In genomic region chr4:39996811-39997210, GRCh38 we compare ENCODE assay signal across 36 cellular contexts.
"Had no signal": no experiment of that assay in that cellular context is flagged by ENCODE, and none has a peak within 500 bp of the region (broad histone marks: within the 10 kb centered on the region; RNA-seq: fewer than 3 reads in every experiment).

No MANE protein-coding gene starts in this region.

- H3K4me3 ChIP-seq: adrenal gland, ascending aorta, body of pancreas, breast epithelium, cardiac muscle cell, colonic mucosa had no signal

- H3K36me3 Mint-ChIP-seq: activated naive CD4-positive, alpha-beta T cell treated with anti-CD3 and anti-CD28 coated beads, Interleukin-2, amount 10 ng/mL, durations not matched to agents 7 days and 5 days; activated naive CD4-positive, alpha-beta T cell treated with anti-CD3 and anti-CD28 coated beads, Interleukin-2, amount 50 U/mL, for 24 hours; activated naive CD4-positive, alpha-beta T cell treated with anti-CD3 and anti-CD28 coated beads, Interleukin-2, amount 50 U/mL, for 72 hours; activated naive CD8-positive, alpha-beta T cell; activated naive CD8-positive, alpha-beta T cell treated with anti-CD3 and anti-CD28 coated beads for 36 hours; activated naive CD8-positive, alpha-beta T cell treated with anti-CD3 and anti-CD28 coated beads, Interleukin-2, amount 10 ng/mL, durations not matched to agents 7 days and 5 days; brain had no signal

- H3K27me3 ChIP-seq: adrenal gland, ascending aorta, body of pancreas, brain microvascular endothelial cell, breast epithelium, cardiac muscle cell, colonic mucosa had no signal

- H3K27ac Mint-ChIP-seq: activated naive CD4-positive, alpha-beta T cell treated with anti-CD3 and anti-CD28 coated beads for 36 hours; activated naive CD4-positive, alpha-beta T cell treated with anti-CD3 and anti-CD28 coated beads, Interleukin-2, amount 10 ng/mL, durations not matched to agents 7 days and 5 days; activated naive CD4-positive, alpha-beta T cell treated with anti-CD3 and anti-CD28 coated beads, Interleukin-2, amount 50 U/mL, for 24 hours; activated naive CD4-positive, alpha-beta T cell treated with anti-CD3 and anti-CD28 coated beads, Interleukin-2, amount 50 U/mL, for 72 hours; activated naive CD8-positive, alpha-beta T cell; activated naive CD8-positive, alpha-beta T cell treated with anti-CD3 and anti-CD28 coated beads for 36 hours; activated naive CD8-positive, alpha-beta T cell treated with anti-CD3 and anti-CD28 coated beads, Interleukin-2, amount 10 ng/mL, durations not matched to agents 7 days and 5 days; activated naive CD8-positive, alpha-beta T cell treated with anti-CD3 and anti-CD28 coated beads, Interleukin-2, amount 50 U/mL, for 24 hours; activated T-cell treated with anti-CD3 and anti-CD28 coated beads, Interleukin-2, amount 50 U/mL, for 72 hours; activated T-helper 1 cell treated with anti-CD3 and anti-CD28 coated beads, Interleukin-12 subunit alpha, Interleukin-12 subunit beta, Interleukin-2, Interleukin-4 antibody, amounts not matched to agents 30 ng/mL and 10 ng/mL and 1 ng/mL, durations not matched to agents 14 hours and 24 hours and 36 hours; activated T-helper 17 cell treated with anti-CD3 and anti-CD28 coated beads, Interleukin-2, amount 50 U/mL, for 72 hours; activated T-helper 2 cell treated with anti-CD3 and anti-CD28 coated beads, Interferon-gamma antibody, Interleukin-2, Interleukin-4, amounts not matched to agents 10 μg/mL and 5 μg/mL and 100 μg/mL, durations not matched to agents 14 hours and 24 hours and 36 hours; brain had no signal

- H3K27ac ChIP-seq: adrenal gland, ascending aorta, body of pancreas, brain microvascular endothelial cell, breast epithelium, cardiac muscle cell, colonic mucosa had no signal

- H3K9me3 Mint-ChIP-seq: activated naive CD4-positive, alpha-beta T cell treated with anti-CD3 and anti-CD28 coated beads for 36 hours; activated naive CD4-positive, alpha-beta T cell treated with anti-CD3 and anti-CD28 coated beads, Interleukin-2, amount 10 ng/mL, durations not matched to agents 7 days and 5 days; activated naive CD4-positive, alpha-beta T cell treated with anti-CD3 and anti-CD28 coated beads, Interleukin-2, amount 50 U/mL, for 24 hours; activated naive CD4-positive, alpha-beta T cell treated with anti-CD3 and anti-CD28 coated beads, Interleukin-2, amount 50 U/mL, for 72 hours; activated naive CD8-positive, alpha-beta T cell treated with anti-CD3 and anti-CD28 coated beads for 36 hours; activated naive CD8-positive, alpha-beta T cell treated with anti-CD3 and anti-CD28 coated beads, Interleukin-2, amount 10 ng/mL, durations not matched to agents 7 days and 5 days; activated naive CD8-positive, alpha-beta T cell treated with anti-CD3 and anti-CD28 coated beads, Interleukin-2, amount 50 U/mL, for 24 hours; activated T-cell treated with anti-CD3 and anti-CD28 coated beads, Interleukin-2, amount 50 U/mL, for 72 hours; activated T-helper 1 cell treated with anti-CD3 and anti-CD28 coated beads, Interleukin-12 subunit alpha, Interleukin-12 subunit beta, Interleukin-2, Interleukin-4 antibody, amounts not matched to agents 30 ng/mL and 10 ng/mL and 1 ng/mL, durations not matched to agents 14 hours and 24 hours and 36 hours; activated T-helper 17 cell treated with anti-CD3 and anti-CD28 coated beads, Interleukin-2, amount 50 U/mL, for 72 hours; activated T-helper 2 cell treated with anti-CD3 and anti-CD28 coated beads, Interferon-gamma antibody, Interleukin-2, Interleukin-4, amounts not matched to agents 10 μg/mL and 5 μg/mL and 100 μg/mL, durations not matched to agents 14 hours and 24 hours and 36 hours; brain; central memory CD8-positive, alpha-beta T cell had no signal

- DNase-seq: activated effector memory CD4-positive, alpha-beta T cell treated with anti-CD3 and anti-CD28 coated beads, Interleukin-2, amount 50 U/mL, for 16 hours; activated effector memory CD4-positive, alpha-beta T cell treated with Interleukin-2 at 50 U/mL for 16 hours; activated gamma-delta T cell; activated gamma-delta T cell treated with Interleukin-2 at 50 U/mL for 16 hours; activated naive CD4-positive, alpha-beta T cell; activated naive CD4-positive, alpha-beta T cell treated with anti-CD3 and anti-CD28 coated beads for 36 hours; activated naive CD4-positive, alpha-beta T cell treated with anti-CD3 and anti-CD28 coated beads, Interleukin-2, amount 10 ng/mL, durations not matched to agents 7 days and 5 days; activated naive CD4-positive, alpha-beta T cell treated with anti-CD3 and anti-CD28 coated beads, Interleukin-2, amount 50 U/mL, for 16 hours; activated naive CD4-positive, alpha-beta T cell treated with Interleukin-2 at 50 U/mL for 16 hours; activated naive CD8-positive, alpha-beta T cell treated with anti-CD3 and anti-CD28 coated beads for 36 hours; activated naive CD8-positive, alpha-beta T cell treated with anti-CD3 and anti-CD28 coated beads, Interleukin-2, amount 10 ng/mL, durations not matched to agents 7 days and 5 days; activated naive CD8-positive, alpha-beta T cell treated with anti-CD3 and anti-CD28 coated beads, Interleukin-2, amount 50 U/mL, for 24 hours; activated T-cell treated with anti-CD3 and anti-CD28 coated beads, Interleukin-2, amount 50 U/mL, for 48 hours; activated T-cell treated with anti-CD3 and anti-CD28 coated beads, Interleukin-2, amount 50 U/mL, for 72 hours; adrenal gland; amniotic stem cell; amygdala; anterior cingulate cortex; aorta; body of pancreas; brain microvascular endothelial cell; caudate nucleus; central memory CD4-positive, alpha-beta T cell; cerebellar nuclear complex; colonic mucosa had no signal

- H3K36me3 ChIP-seq: adrenal gland, ascending aorta, brain microvascular endothelial cell, breast epithelium, cardiac muscle cell, colonic mucosa had no signal

- H3K4me1 ChIP-seq: adrenal gland, ascending aorta, breast epithelium, colonic mucosa had no signal

- H3K4me1 Mint-ChIP-seq: activated naive CD4-positive, alpha-beta T cell treated with anti-CD3 and anti-CD28 coated beads, Interleukin-2, amount 10 ng/mL, durations not matched to agents 7 days and 5 days; activated naive CD4-positive, alpha-beta T cell treated with anti-CD3 and anti-CD28 coated beads, Interleukin-2, amount 50 U/mL, for 24 hours; activated naive CD8-positive, alpha-beta T cell treated with anti-CD3 and anti-CD28 coated beads for 36 hours; activated naive CD8-positive, alpha-beta T cell treated with anti-CD3 and anti-CD28 coated beads, Interleukin-2, amount 10 ng/mL, durations not matched to agents 7 days and 5 days; activated naive CD8-positive, alpha-beta T cell treated with anti-CD3 and anti-CD28 coated beads, Interleukin-2, amount 50 U/mL, for 24 hours; activated T-helper 17 cell treated with anti-CD3 and anti-CD28 coated beads, Interleukin-2, amount 50 U/mL, for 72 hours; brain; central memory CD8-positive, alpha-beta T cell had no signal

- H3K27me3 Mint-ChIP-seq: activated naive CD4-positive, alpha-beta T cell treated with anti-CD3 and anti-CD28 coated beads, Interleukin-2, amount 50 U/mL, for 24 hours; activated naive CD8-positive, alpha-beta T cell; activated naive CD8-positive, alpha-beta T cell treated with anti-CD3 and anti-CD28 coated beads for 36 hours; activated naive CD8-positive, alpha-beta T cell treated with anti-CD3 and anti-CD28 coated beads, Interleukin-2, amount 50 U/mL, for 24 hours; activated T-helper 17 cell treated with anti-CD3 and anti-CD28 coated beads, Interleukin-2, amount 50 U/mL, for 72 hours; brain had no signal

- H3K4me3 Mint-ChIP-seq: activated naive CD4-positive, alpha-beta T cell treated with anti-CD3 and anti-CD28 coated beads for 36 hours; activated naive CD4-positive, alpha-beta T cell treated with anti-CD3 and anti-CD28 coated beads, Interleukin-2, amount 10 ng/mL, durations not matched to agents 7 days and 5 days; activated naive CD4-positive, alpha-beta T cell treated with anti-CD3 and anti-CD28 coated beads, Interleukin-2, amount 50 U/mL, for 24 hours; activated naive CD8-positive, alpha-beta T cell; activated naive CD8-positive, alpha-beta T cell treated with anti-CD3 and anti-CD28 coated beads for 36 hours; activated naive CD8-positive, alpha-beta T cell treated with anti-CD3 and anti-CD28 coated beads, Interleukin-2, amount 10 ng/mL, durations not matched to agents 7 days and 5 days; activated naive CD8-positive, alpha-beta T cell treated with anti-CD3 and anti-CD28 coated beads, Interleukin-2, amount 50 U/mL, for 24 hours; activated T-cell treated with anti-CD3 and anti-CD28 coated beads, Interleukin-2, amount 50 U/mL, for 72 hours; activated T-helper 1 cell treated with anti-CD3 and anti-CD28 coated beads, Interleukin-12 subunit alpha, Interleukin-12 subunit beta, Interleukin-2, Interleukin-4 antibody, amounts not matched to agents 30 ng/mL and 10 ng/mL and 1 ng/mL, durations not matched to agents 14 hours and 24 hours and 36 hours; activated T-helper 17 cell treated with anti-CD3 and anti-CD28 coated beads, Interleukin-2, amount 50 U/mL, for 72 hours; brain; central memory CD8-positive, alpha-beta T cell had no signal

- ATAC-seq: activated naive CD4-positive, alpha-beta T cell treated with anti-CD3 and anti-CD28 coated beads, Interleukin-2, amount 50 U/mL, for 72 hours; activated naive CD8-positive, alpha-beta T cell treated with anti-CD3 and anti-CD28 coated beads, Interleukin-2, amount 50 U/mL, for 24 hours; activated T-cell treated with anti-CD3 and anti-CD28 coated beads, Interleukin-2, amount 50 U/mL, for 72 hours; activated T-helper 17 cell treated with anti-CD3 and anti-CD28 coated beads, Interleukin-2, amount 50 U/mL, for 72 hours; body of pancreas had no signal

- H3K9me3 ChIP-seq: adrenal gland, ascending aorta, body of pancreas, breast epithelium, colonic mucosa had no signal
